Comparison of ENCODE assay signal across 26 cellular contexts in genomic region chr16:50642349-50642748, GRCh38. TPM values are rescaled to one million over a fixed set of nuclear protein-coding genes. Genes with fewer than 3 reads are reported as not detected.
DNase-seq lines count a peak whose midpoint lies in the region; ATAC-seq, FAIRE-seq and TF ChIP-seq lines count a peak whose summit lies in the region.
"Had no signal": no experiment of that assay in that cellular context is flagged by ENCODE, and none has a peak within 500 bp of the region (broad histone marks: within the 10 kb centered on the region; RNA-seq: fewer than 3 reads in every experiment).

No MANE protein-coding gene starts in this region.

- DNase-seq in activated T-cell treated with anti-CD3 and anti-CD28 coated beads, Interleukin-2, amount 50 U/mL, for 4 hours, result no peak
- DNase-seq in activated T-cell treated with anti-CD3 and anti-CD28 coated beads, Interleukin-2, amount 50 U/mL, for 48 hours, result no peak
- DNase-seq in GM12878 (ENCODE audit: low read depth, low spot score) (no peak), putamen (ENCODE audit: low spot score) (peak; percentile 11), NCI-H2107 treated with DMSO at 0.1 percent for 48 hours (lab: John Stamatoyannopoulos, UW; ENCODE audit: unreplicated experiment) (no peak)
- DNase-seq: C1 segment of cervical spinal cord; CD4-positive, alpha-beta memory T cell; COR-L47; DMS53; GM23248; H9; Karpas-422; NCI-H1092; NCI-H1417 treated with DMSO at 0.1 percent for 48 hours; NCI-H187; NCI-H2081 treated with DMSO at 0.1 percent for 48 hours; NCI-H2171 treated with DMSO at 0.1 percent for 48 hours; NCI-H748 treated with DMSO at 0.1 percent for 48 hours; SIG-M5 had no signal

- H3K9me3 ChIP-seq in GM12878 (replicated peaks; ENCODE audit: control insufficient read depth, insufficient read depth, low read length) (no peaks in the 10 kb centered on the region), gastroesophageal sphincter (no peaks in the 10 kb centered on the region)

- no peaks in the 10 kb centered on the region for H3K27me3 Mint-ChIP-seq in activated T-cell treated with anti-CD3 and anti-CD28 coated beads, Interleukin-2, amount 50 U/mL, for 4 hours (ENCODE audit: low read depth)
- H3K27me3 Mint-ChIP-seq in activated T-helper 17 cell treated with anti-CD3 and anti-CD28 coated beads, Interleukin-2, amount 50 U/mL, for 72 hours, result no peaks in the 10 kb centered on the region
- H3K27me3 Mint-ChIP-seq: CD4-positive, alpha-beta memory T cell had no signal

- CTCF ChIA-PET in GM12878 (lab: Yijun Ruan, JAX), result interaction anchor here (1.1 to 2.3 kb wide), 4 partner anchors 164 to 286 kb away, joined by 3 to 8 read pairs (median 4); no protein-coding TSS in a partner anchor

- no peak for TF ChIP-seq CTCF in GM12878 (IDR thresholded peaks at IDR 0.05 in 2 of 3, conservative IDR thresholded peaks at IDR 0.05 in 1 of 3; ENCODE audit: control insufficient read depth in 2 of 3, extremely low read depth in 1 of 3, insufficient read depth in 1 of 3, low read depth in 3 of 3, low read length in 3 of 3)
- TF ChIP-seq CTCF in gastroesophageal sphincter (IDR thresholded peaks at IDR 0.05), result no peak

- no peak overlapping the region for H3K4me3 Mint-ChIP-seq in activated T-cell treated with anti-CD3 and anti-CD28 coated beads, Interleukin-2, amount 50 U/mL, for 4 hours
- no peak overlapping the region for H3K4me3 Mint-ChIP-seq in activated T-helper 17 cell treated with anti-CD3 and anti-CD28 coated beads, Interleukin-2, amount 50 U/mL, for 72 hours
- H3K4me3 Mint-ChIP-seq: CD4-positive, alpha-beta memory T cell; H9 had no signal

- no peak for TF ChIP-seq RAD21 in GM12878 (IDR thresholded peaks at IDR 0.05; ENCODE audit: insufficient read depth, low read depth, low read length)

- H3K4me3 ChIP-seq in GM12878 (no peak overlapping the region), gastroesophageal sphincter (no peak overlapping the region)
- H3K4me3 ChIP-seq: GM23248 had no signal

- POLR2A ChIA-PET in GM12878 (lab: Charles Lee), result no interaction called here

- TF ChIP-seq POLR2A in GM12878 (IDR thresholded peaks at IDR 0.05; ENCODE audit: low read depth, low read length) (no peak), gastroesophageal sphincter (IDR thresholded peaks at IDR 0.05) (no peak)

- in situ Hi-C loops in GM12878 (cut with MboI), result no loop called here

- peaks cover 4% of the 10 kb centered on the region for H3K4me1 Mint-ChIP-seq in activated T-cell treated with anti-CD3 and anti-CD28 coated beads, Interleukin-2, amount 50 U/mL, for 4 hours (ENCODE audit: low read depth)
- H3K4me1 Mint-ChIP-seq in activated T-helper 17 cell treated with anti-CD3 and anti-CD28 coated beads, Interleukin-2, amount 50 U/mL, for 72 hours, result peaks cover 5% of the 10 kb centered on the region

- no TSS peak for BruUV-seq in GM12878 (replicated peaks; lab: Mats Ljungman, UMichigan)

- H3K27ac ChIP-seq in GM12878 (ENCODE audit: control insufficient read depth, insufficient read depth) (no peak overlapping the region), gastroesophageal sphincter (no peak overlapping the region)
- H3K27ac ChIP-seq: GM23248 had no signal

- H3K9me3 Mint-ChIP-seq in activated T-cell treated with anti-CD3 and anti-CD28 coated beads, Interleukin-2, amount 50 U/mL, for 4 hours, result no peaks in the 10 kb centered on the region
- no peaks in the 10 kb centered on the region for H3K9me3 Mint-ChIP-seq in activated T-helper 17 cell treated with anti-CD3 and anti-CD28 coated beads, Interleukin-2, amount 50 U/mL, for 72 hours
- H3K9me3 Mint-ChIP-seq: CD4-positive, alpha-beta memory T cell; H9 had no signal

- no peaks in the 10 kb centered on the region for H3K36me3 ChIP-seq in GM12878 (ENCODE audit: control insufficient read depth in 2 of 2, insufficient read depth in 2 of 2, low read length in 1 of 2)
- peaks cover 0 to 52% of the 10 kb centered on the region in 2 donors for H3K36me3 ChIP-seq in gastroesophageal sphincter

- WGBS in GM12878 (ENCODE audit: insufficient coverage, insufficient replicate concordance, low lambda C conversion rate, missing lambda C conversion rate), result 65% methylated on average over 5 of the region's 5 CpGs
- WGBS in gastroesophageal sphincter (ENCODE audit: low coverage in 1 of 2), 2 donors, result 92% methylated on average over 5 of the region's 5 CpGs; no CpG with 5 or more reads in 1 of the 2 donors

- ATAC-seq in activated T-cell treated with anti-CD3 and anti-CD28 coated beads, Interleukin-2, amount 50 U/mL, for 4 hours, result peak; percentile 28 to 40
- ATAC-seq in activated T-helper 17 cell treated with anti-CD3 and anti-CD28 coated beads, Interleukin-2, amount 50 U/mL, for 72 hours (replicated peaks), result peak; percentile 96
- peak; percentile 31 for ATAC-seq in GM12878
- no peak for ATAC-seq in gastroesophageal sphincter

- TF ChIP-seq EP300 in GM12878 (IDR thresholded peaks at IDR 0.05; ENCODE audit: borderline replicate concordance in 1 of 2, control insufficient read depth in 1 of 2, low read depth in 2 of 2, low read length in 2 of 2), result no peak
- TF ChIP-seq EP300 in gastroesophageal sphincter (IDR thresholded peaks at IDR 0.05), result no peak

- intact Hi-C loops in GM12878 (cut with micrococcal nuclease; ENCODE audit: unreplicated experiment), result no loop called here

- H3K9ac ChIP-seq in GM12878 (ENCODE audit: control insufficient read depth, insufficient read depth, low read length), result no peak overlapping the region
- H3K9ac ChIP-seq: GM23248 had no signal

- H3K4me1 ChIP-seq in GM12878 (ENCODE audit: control insufficient read depth, insufficient read depth, low read length) (no peaks in the 10 kb centered on the region), gastroesophageal sphincter (peaks cover 0 to 20% (median 0%) of the 10 kb centered on the region in 3 donors)

- H4K20me1 ChIP-seq in GM12878 (ENCODE audit: control insufficient read depth, insufficient read depth), result no peaks in the 10 kb centered on the region

- no peaks in the 10 kb centered on the region for H3K79me2 ChIP-seq in GM12878 (ENCODE audit: control insufficient read depth, insufficient read depth, low read length)

- H3K27ac Mint-ChIP-seq in activated T-helper 17 cell treated with anti-CD3 and anti-CD28 coated beads, Interleukin-2, amount 50 U/mL, for 72 hours, result peak overlapping the region; percentile 46
- H3K27ac Mint-ChIP-seq: CD4-positive, alpha-beta memory T cell; H9 had no signal

- H3K27me3 ChIP-seq in GM12878 (replicated peaks in 1 of 2; ENCODE audit: control insufficient read depth in 2 of 2, insufficient read depth in 2 of 2, low read length in 1 of 2) (no peaks in the 10 kb centered on the region; a peak in 3 of 4 replicates), gastroesophageal sphincter (no peaks in the 10 kb centered on the region)

- no peak for FAIRE-seq in GM12878 (lab: Jason Lieb, UNC)
- FAIRE-seq: RCC 7860 had no signal

- no peaks in the 10 kb centered on the region for H3K36me3 Mint-ChIP-seq in activated T-cell treated with anti-CD3 and anti-CD28 coated beads, Interleukin-2, amount 50 U/mL, for 4 hours (ENCODE audit: insufficient read depth)
- H3K36me3 Mint-ChIP-seq in activated T-helper 17 cell treated with anti-CD3 and anti-CD28 coated beads, Interleukin-2, amount 50 U/mL, for 72 hours (ENCODE audit: low read depth), result no peaks in the 10 kb centered on the region
- H3K36me3 Mint-ChIP-seq: CD4-positive, alpha-beta memory T cell had no signal

- no peak overlapping the region for H2AFZ ChIP-seq in GM12878 (ENCODE audit: control insufficient read depth, low read depth, low read length)
- H2AFZ ChIP-seq: GM23248 had no signal

- no peak overlapping the region for H3K4me2 ChIP-seq in GM12878 (ENCODE audit: control insufficient read depth, insufficient read depth)

- SMC1A ChIA-PET in GM12878 (lab: Charles Lee; ENCODE audit: uncharacterized antibody, unreplicated experiment), result interaction anchor here (1.6 kb wide), 1 partner anchor 25 kb away, joined by 3 read pairs; no protein-coding TSS in a partner anchor

- RAD21 ChIA-PET in GM12878 (lab: Charles Lee; ENCODE audit: unreplicated experiment), result interaction anchor here (0.6 to 1.4 kb wide), 3 partner anchors 23 to 615 kb away, joined by 3 to 4 read pairs (median 3); no protein-coding TSS in a partner anchor

RNA-seq across cellular contexts. Expression of gene SNX20, which starts 38.8 kb away (rescaled TPM):
- total RNA-seq in activated T-cell treated with anti-CD3 and anti-CD28 coated beads, Interleukin-2, amount 50 U/mL, for 4 hours, result 10 to 100 TPM; 16.3 to 25.7 (median 16.6) TPM
- 10 to 100 TPM; 53.9 to 96.9 TPM for total RNA-seq in activated T-helper 17 cell treated with anti-CD3 and anti-CD28 coated beads, Interleukin-2, amount 50 U/mL, for 72 hours
- total RNA-seq in GM12878 (2013; cell fraction: nucleolus; rRNA removed), result 27.1 and 29.2 TPM in 2 replicates
- total RNA-seq in GM12878 (2014; rRNA removed), result 21.9 and 22.3 TPM in 2 replicates
- total RNA-seq in GM12878 (2014; rRNA removed; fragmentation: Illumina TruSeq; extraction: Trizol), result 20.2 and 21.9 TPM in 2 replicates
- 21.4 and 24.1 TPM in 2 replicates for total RNA-seq in GM12878 (2021)
- polyA plus RNA-seq in GM12878 (2011; ENCODE audit: low read depth), result 8.8 TPM
- 24.3 and 30.8 TPM in 2 replicates for polyA plus RNA-seq in GM12878 (2011; rRNA removed)
- polyA plus RNA-seq in GM12878 (2011; cell fraction: cytosol; rRNA removed), result 28.4 and 32.0 TPM in 2 replicates
- 25.9 and 28.6 TPM in 2 replicates for polyA plus RNA-seq in GM12878 (2011; cell fraction: nucleus; rRNA removed)
- 12.8 and 16.6 TPM in 2 replicates for polyA plus RNA-seq in GM12878 (2012)
- polyA plus RNA-seq in GM12878 (2014; fragmentation: Illumina TruSeq; extraction: Trizol), result 21.4 and 25.0 TPM in 2 replicates
- polyA plus RNA-seq in GM12878 (2014; fragmentation: Nextera tagmentation; extraction: Ambion mirVana), result 1 to 10 TPM; 4.6 to 6.9 TPM
- 23.6 and 26.3 TPM in 2 replicates for polyA plus RNA-seq in GM12878 (2014; rRNA removed)
- polyA plus RNA-seq in GM12878 (2016; fragmentation: Nextera tagmentation; extraction: Ambion mirVana), result 10 to 100 TPM; 18.1 to 22.2 TPM
- 17.4 and 23.7 TPM in 2 replicates for polyA minus RNA-seq in GM12878 (2011; rRNA and poly(A)+ RNA removed)
- 11.6 and 14.7 TPM in 2 replicates for polyA minus RNA-seq in GM12878 (2011; cell fraction: cytosol; rRNA and poly(A)+ RNA removed)
- 9.4 and 13.3 TPM in 2 replicates for polyA minus RNA-seq in GM12878 (2011; cell fraction: nucleus; rRNA and poly(A)+ RNA removed)
- 1 to 10 TPM in 3 of 4 donors, under 1 TPM in 1; 0.84 to 1.8 (median 1.0) TPM for total RNA-seq in gastroesophageal sphincter
- total RNA-seq: A673, Daoy, G401, GM23248, H9 had no signal
- polyA plus RNA-seq: GM23248 had no signal

RNA-seq across cellular contexts. Expression of gene NOD2, which starts 51.1 kb away (rescaled TPM):
- 1 to 10 TPM; 2.9 to 6.2 (median 3.9) TPM for total RNA-seq in activated T-cell treated with anti-CD3 and anti-CD28 coated beads, Interleukin-2, amount 50 U/mL, for 4 hours
- total RNA-seq in activated T-helper 17 cell treated with anti-CD3 and anti-CD28 coated beads, Interleukin-2, amount 50 U/mL, for 72 hours, result 10 to 100 TPM in 1 of 2 donors, 1 to 10 TPM in 1; 7.6 to 28.4 TPM
- total RNA-seq in GM12878 (2013; cell fraction: nucleolus; rRNA removed), result 190 and 241 TPM in 2 replicates
- total RNA-seq in GM12878 (2014; rRNA removed), result 9.9 and 13.4 TPM in 2 replicates
- total RNA-seq in GM12878 (2014; rRNA removed; fragmentation: Illumina TruSeq; extraction: Trizol), result 5.8 and 6.9 TPM in 2 replicates
- 12.8 and 13.3 TPM in 2 replicates for total RNA-seq in GM12878 (2021)
- polyA plus RNA-seq in GM12878 (2011; ENCODE audit: low read depth), result 4.5 TPM
- polyA plus RNA-seq in GM12878 (2011; rRNA removed), result 10.4 and 18.6 TPM in 2 replicates
- 24.3 and 24.8 TPM in 2 replicates for polyA plus RNA-seq in GM12878 (2011; cell fraction: cytosol; rRNA removed)
- polyA plus RNA-seq in GM12878 (2011; cell fraction: nucleus; rRNA removed), result 58.1 and 59.5 TPM in 2 replicates
- 8.1 and 9.0 TPM in 2 replicates for polyA plus RNA-seq in GM12878 (2012)
- polyA plus RNA-seq in GM12878 (2014; fragmentation: Illumina TruSeq; extraction: Trizol), result 6.6 and 7.6 TPM in 2 replicates
- 1 to 10 TPM; 1.0 to 1.6 TPM for polyA plus RNA-seq in GM12878 (2014; fragmentation: Nextera tagmentation; extraction: Ambion mirVana)
- 9.9 and 11.6 TPM in 2 replicates for polyA plus RNA-seq in GM12878 (2014; rRNA removed)
- 1 to 10 TPM; 4.3 to 4.5 TPM for polyA plus RNA-seq in GM12878 (2016; fragmentation: Nextera tagmentation; extraction: Ambion mirVana)
- polyA minus RNA-seq in GM12878 (2011; rRNA and poly(A)+ RNA removed), result 39.9 and 63.9 TPM in 2 replicates
- 13.1 and 17.5 TPM in 2 replicates for polyA minus RNA-seq in GM12878 (2011; cell fraction: cytosol; rRNA and poly(A)+ RNA removed)
- polyA minus RNA-seq in GM12878 (2011; cell fraction: nucleus; rRNA and poly(A)+ RNA removed), result 39.9 and 55.8 TPM in 2 replicates
- total RNA-seq in gastroesophageal sphincter, result 1 to 10 TPM in 3 of 4 donors, under 1 TPM in 1; 0.82 to 5.9 (median 3.5) TPM
- total RNA-seq: A673, G401, GM23248, HT-29 had no signal
- polyA plus RNA-seq: GM23248 had no signal

Comparison
In these comparisons a context has a peak if more than half of its experiments do, and no peak if none do; other contexts are left out.
1. RNA of gene SNX20, which starts 38.8 kb away (total RNA-seq): 53.9 to 96.9 TPM in activated T-helper 17 cell treated with anti-CD3 and anti-CD28 coated beads, Interleukin-2, amount 50 U/mL, for 72 hours, 20.2 to 29.2 TPM in GM12878 and 16.3 to 25.7 TPM in activated T-cell treated with anti-CD3 and anti-CD28 coated beads, Interleukin-2, amount 50 U/mL, for 4 hours; 0.84 to 1.8 TPM in gastroesophageal sphincter; every median in the first group is over 4 times any median in the second.